1 cellular context compared by ENCODE assay signal in genomic region chr9:34047864-34048729, GRCh38.
A peak's percentile ranks its signal among the peaks of the same experiment; 100 is the strongest.
TF ChIP-seq lines count a peak whose summit lies in the region.

No MANE protein-coding gene starts in this region.

TF ChIP-seq in HepG2, 621 proteins besides CTCF, POLR2A, EP300 and RAD21 (continued from another document):
- TF ChIP-seq ZSCAN29 (CRISPR knock-in tag; conservative IDR thresholded peaks at IDR 0.05), result 0 out of 2 replicates have a peak, but pooled peaks have one; percentile 1
- TF ChIP-seq YEATS2 (CRISPR knock-in tag; IDR thresholded peaks at IDR 0.05; ENCODE audit: borderline replicate concordance), result no peak
- 0 out of 2 replicates have a peak, but pooled peaks have one; percentile 27 for TF ChIP-seq NR1H2 (CRISPR knock-in tag; IDR thresholded peaks at IDR 0.05; ENCODE audit: borderline replicate concordance, low read depth)
- no peak for TF ChIP-seq SNAPC2 (CRISPR knock-in tag; IDR thresholded peaks at IDR 0.05)
- TF ChIP-seq NR2F6 (IDR thresholded peaks at IDR 0.05), result no peak
- no peak for TF ChIP-seq NR2F6 (CRISPR knock-in tag; IDR thresholded peaks at IDR 0.05)
- no peak for TF ChIP-seq KIAA2018 (CRISPR knock-in tag; IDR thresholded peaks at IDR 0.05; ENCODE audit: borderline replicate concordance)
- TF ChIP-seq ZBTB34 (CRISPR knock-in tag; IDR thresholded peaks at IDR 0.05), result no peak
- TF ChIP-seq CCDC6 (CRISPR knock-in tag; IDR thresholded peaks at IDR 0.05), result 0 out of 2 replicates have a peak, but pooled peaks have one; percentile 1
- no peak for TF ChIP-seq SP1 (IDR thresholded peaks at IDR 0.05)
- TF ChIP-seq SP1 (CRISPR knock-in tag; IDR thresholded peaks at IDR 0.05), result no peak
- TF ChIP-seq STAG1 (CRISPR knock-in tag; IDR thresholded peaks at IDR 0.05), result peak; percentile 21; the same call in 1 of the 2 replicates
- TF ChIP-seq PBX2 (CRISPR knock-in tag; IDR thresholded peaks at IDR 0.05), result no peak
- no peak for TF ChIP-seq RERE (CRISPR knock-in tag; IDR thresholded peaks at IDR 0.05; ENCODE audit: low read depth)
- TF ChIP-seq ZNF670 (CRISPR knock-in tag; IDR thresholded peaks at IDR 0.05; ENCODE audit: borderline replicate concordance), result peak; percentile 33; the same call in 1 of the 2 replicates
- no peak for TF ChIP-seq ZNF549 (CRISPR knock-in tag; IDR thresholded peaks at IDR 0.05)
- TF ChIP-seq ZSCAN22 (CRISPR knock-in tag; IDR thresholded peaks at IDR 0.05), result 0 out of 2 replicates have a peak, but pooled peaks have one; percentile 2
- 0 out of 2 replicates have a peak, but pooled peaks have one; percentile 10 for TF ChIP-seq ZNF136 (CRISPR knock-in tag; IDR thresholded peaks at IDR 0.05; ENCODE audit: low read depth)
- peak; percentile 17 for TF ChIP-seq RBM39 (IDR thresholded peaks at IDR 0.05; ENCODE audit: low read depth, low read length, poor library complexity, severe bottlenecking)
- TF ChIP-seq ZNF34 (CRISPR knock-in tag; IDR thresholded peaks at IDR 0.05; ENCODE audit: borderline replicate concordance), result no peak
- TF ChIP-seq KLF16 (CRISPR knock-in tag; IDR thresholded peaks at IDR 0.05), result no peak
- 0 out of 2 replicates have a peak, but pooled peaks have one; percentile 39 for TF ChIP-seq KLF6 (CRISPR knock-in tag; IDR thresholded peaks at IDR 0.05)
- no peak for TF ChIP-seq KDM6A (CRISPR knock-in tag; IDR thresholded peaks at IDR 0.05; ENCODE audit: low read depth)
- 0 out of 2 replicates have a peak, but pooled peaks have one; percentile 8 for TF ChIP-seq TEAD2 (CRISPR knock-in tag; IDR thresholded peaks at IDR 0.05)
- TF ChIP-seq ZC3H13 (CRISPR knock-in tag; IDR thresholded peaks at IDR 0.05), result 0 out of 2 replicates have a peak, but pooled peaks have one; percentile 41
- TF ChIP-seq ZNF557 (CRISPR knock-in tag; IDR thresholded peaks at IDR 0.05), result 0 out of 2 replicates have a peak, but pooled peaks have one; percentile 9
- no peak for TF ChIP-seq ZBTB39 (CRISPR knock-in tag; IDR thresholded peaks at IDR 0.05)
- no peak for TF ChIP-seq HNRNPLL (IDR thresholded peaks at IDR 0.05; ENCODE audit: low read depth, low read length, poor library complexity, severe bottlenecking)
